12 cellular contexts compared by ENCODE assay signal in the genomic region with DNA sequence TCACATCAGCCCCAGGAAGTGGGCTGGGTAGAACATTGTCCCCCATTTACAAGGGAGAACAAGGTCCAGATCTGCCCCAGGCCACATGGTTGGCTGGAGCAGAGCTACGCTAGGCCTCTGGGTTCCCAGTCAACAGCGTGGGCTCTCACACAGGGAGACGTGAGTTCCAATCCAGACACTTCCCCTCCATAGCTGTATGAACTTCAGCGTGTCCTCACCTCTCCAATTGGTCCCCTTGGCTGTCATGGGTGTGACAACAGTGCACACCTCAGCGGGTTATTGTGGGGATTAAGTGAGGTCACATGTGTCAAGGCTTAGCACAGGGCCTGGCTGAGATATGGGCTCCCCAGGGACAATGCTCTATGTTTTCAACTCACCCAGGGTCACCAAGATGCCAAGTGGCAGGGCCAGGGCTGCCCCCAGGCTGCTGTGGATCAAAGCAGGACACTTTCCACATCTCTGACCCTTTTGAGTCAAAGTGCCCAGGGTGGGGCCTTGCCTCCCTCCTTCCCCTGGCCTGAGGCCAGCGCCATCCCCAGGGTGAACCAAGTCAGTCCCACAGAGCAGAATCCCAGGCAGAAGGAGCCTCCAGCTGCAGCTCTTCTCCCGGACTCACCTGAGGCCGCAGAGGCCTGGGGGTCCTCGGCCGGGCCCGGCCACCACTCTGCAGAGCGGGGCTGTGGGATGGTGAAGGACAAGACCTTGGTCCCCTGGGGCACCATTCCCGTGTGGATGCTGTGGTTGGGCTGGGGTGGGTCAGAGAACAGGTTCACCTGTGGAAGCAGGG. TPM values are rescaled to one million over a fixed set of nuclear protein-coding genes. Genes with fewer than 3 reads are reported as not detected.
DNase-seq lines count a peak whose midpoint lies in the region; ATAC-seq and TF ChIP-seq lines count a peak whose summit lies in the region.
"Had no signal": no experiment of that assay in that cellular context is flagged by ENCODE, and none has a peak within 500 bp of the region (broad histone marks: within the 10 kb centered on the region; RNA-seq: fewer than 3 reads in every experiment).

No MANE protein-coding gene starts in this region.

- H3K4me1 ChIP-seq in effector memory CD4-positive, alpha-beta T cell (ENCODE audit: control insufficient read depth, insufficient read depth, low read length, poor library complexity, severe bottlenecking), result peaks cover 97% of the 10 kb centered on the region

- H3K9me3 ChIP-seq in effector memory CD4-positive, alpha-beta T cell (ENCODE audit: control insufficient read depth, low read length), result no peaks in the 10 kb centered on the region

- H3K36me3 Mint-ChIP-seq in stimulated activated naive B cell treated with anti-CD40 and anti-IgM and Interleukin-4, amounts not matched to agents 10 μg/mL and 1 μg/mL and 100 μg/mL, for 72 hours, result peaks cover 65 to 80% of the 10 kb centered on the region in 2 donors

- no peaks in the 10 kb centered on the region for H3K27me3 ChIP-seq in HL-60 (ENCODE audit: insufficient read depth, poor library complexity, severe bottlenecking)
- H3K27me3 ChIP-seq in effector memory CD4-positive, alpha-beta T cell (replicated peaks; ENCODE audit: control insufficient read depth, insufficient read depth, low read length, poor library complexity, severe bottlenecking), result no peaks in the 10 kb centered on the region

- H3K27ac Mint-ChIP-seq in stimulated activated naive B cell treated with anti-CD40 and anti-IgM and Interleukin-4, amounts not matched to agents 10 μg/mL and 1 μg/mL and 100 μg/mL, for 72 hours, result peak overlapping the region; percentile 90
- H3K27ac Mint-ChIP-seq: nephron had no signal

- H3K27me3 Mint-ChIP-seq in stimulated activated naive B cell treated with anti-CD40 and anti-IgM and Interleukin-4, amounts not matched to agents 10 μg/mL and 1 μg/mL and 100 μg/mL, for 72 hours, result no peaks in the 10 kb centered on the region

- no peak for TF ChIP-seq CTCF in HL-60 (IDR thresholded peaks at IDR 0.05; ENCODE audit: insufficient read depth, low read length)

- peak overlapping the region; percentile 48 to 63 for H3K4me3 Mint-ChIP-seq in stimulated activated naive B cell treated with anti-CD40 and anti-IgM and Interleukin-4, amounts not matched to agents 10 μg/mL and 1 μg/mL and 100 μg/mL, for 72 hours
- H3K4me3 Mint-ChIP-seq: nephron had no signal

- peaks cover 6 to 10% of the 10 kb centered on the region in 2 donors for H3K9me3 Mint-ChIP-seq in stimulated activated naive B cell treated with anti-CD40 and anti-IgM and Interleukin-4, amounts not matched to agents 10 μg/mL and 1 μg/mL and 100 μg/mL, for 72 hours
- H3K9me3 Mint-ChIP-seq: nephron had no signal

- peak overlapping the region; percentile 77 for H3K27ac ChIP-seq in HL-60 (replicated peaks)
- H3K27ac ChIP-seq in effector memory CD4-positive, alpha-beta T cell (ENCODE audit: insufficient read depth, low read length, poor library complexity, severe bottlenecking), result peak overlapping the region; percentile 61

- DNase-seq in HL-60 (ENCODE audit: low read depth in 1 of 2, low spot score in 1 of 2) (no peak), H4 (ENCODE audit: low spot score) (no peak), COR-L47 (lab: John Stamatoyannopoulos, UW) (no peak)
- no peak for DNase-seq in effector memory CD4-positive, alpha-beta T cell
- DNase-seq in stimulated activated naive B cell treated with anti-CD40 and anti-IgM and Interleukin-4, amounts not matched to agents 10 μg/mL and 1 μg/mL and 100 μg/mL, for 72 hours, result no peak
- DNase-seq: DMS53, NCI-H2081 had no signal

- no peak overlapping the region for H3K4me3 ChIP-seq in HL-60 (replicated peaks; ENCODE audit: insufficient read depth, low read length)
- H3K4me3 ChIP-seq in effector memory CD4-positive, alpha-beta T cell (ENCODE audit: insufficient read depth, low read depth, low read length, poor library complexity, severe bottlenecking), result no peak overlapping the region

- ATAC-seq in stimulated activated naive B cell treated with anti-CD40 and anti-IgM and Interleukin-4, amounts not matched to agents 10 μg/mL and 1 μg/mL and 100 μg/mL, for 72 hours (replicated peaks), result no peak
- ATAC-seq in GM19351 (IDR thresholded peaks at IDR 0.05; ENCODE audit: unreplicated experiment), result no peak

- 0 out of 2 replicates have a peak, but pooled peaks have one; percentile 3 for TF ChIP-seq POLR2A in Raji (IDR thresholded peaks at IDR 0.05; ENCODE audit: insufficient read depth, low read depth, low read length)

- H3K36me3 ChIP-seq in effector memory CD4-positive, alpha-beta T cell (ENCODE audit: control insufficient read depth, insufficient read depth, low read length), result peaks cover 49% of the 10 kb centered on the region

- peaks cover 73 to 94% of the 10 kb centered on the region in 2 donors for H3K4me1 Mint-ChIP-seq in stimulated activated naive B cell treated with anti-CD40 and anti-IgM and Interleukin-4, amounts not matched to agents 10 μg/mL and 1 μg/mL and 100 μg/mL, for 72 hours
- H3K4me1 Mint-ChIP-seq: nephron had no signal

RNA-seq across cellular contexts. Expression of a gene that starts 19.8 kb away (rescaled TPM):
- 2.3 and 3.4 TPM in 2 replicates for total RNA-seq in H4 (2014; rRNA removed; shearing (Covaris generic))

RNA-seq across cellular contexts. Expression of a gene that starts 38.3 kb away (rescaled TPM):
- total RNA-seq in H4 (2014; rRNA removed; shearing (Covaris generic)), result 0.19 TPM in 1 of 2 replicates, not detected in the other
- total RNA-seq: endothelial cell of umbilical vein, RPMI7951 had no signal

RNA-seq across cellular contexts. Expression of a gene that starts 45.1 kb away (rescaled TPM):
- total RNA-seq in H4 (2014; rRNA removed; shearing (Covaris generic)), result 0.33 TPM in 1 of 2 replicates, not detected in the other
- total RNA-seq: endothelial cell of umbilical vein, RPMI7951 had no signal
